In genomic region chr1:228469413-228470162, GRCh38 we compare ENCODE assay signal across 22 cellular contexts. TPM values are rescaled to one million over a fixed set of nuclear protein-coding genes. Genes with fewer than 3 reads are reported as not detected.
"Had no signal": no experiment of that assay in that cellular context is flagged by ENCODE, and none has a peak within 500 bp of the region (broad histone marks: within the 10 kb centered on the region; RNA-seq: fewer than 3 reads in every experiment).

No MANE protein-coding gene starts in this region.

- H3K27ac ChIP-seq: lower lobe of right lung, right lobe of liver, uterus had no signal

- H3K4me3 Mint-ChIP-seq: activated CD8-positive, alpha-beta memory T cell treated with anti-CD3 and anti-CD28 coated beads, Interleukin-2, amount 10 ng/mL, durations not matched to agents 7 days and 5 days; activated CD8-positive, alpha-beta T cell treated with anti-CD3 and anti-CD28 coated beads, Interleukin-2, amount 10 ng/mL, durations not matched to agents 7 days and 5 days; natural killer cell; stimulated activated effector memory CD8-positive, alpha-beta T cell treated with anti-CD3 and anti-CD28 coated beads, Interleukin-12 subunit alpha, Interleukin-12 subunit beta, amount 100 ng/mL, for 72 hours; stimulated activated naive CD8-positive, alpha-beta T cell treated with anti-CD3 and anti-CD28 coated beads, Interleukin-15, Interleukin-2, amounts not matched to agents 100 ng/mL and 50 ng/mL, for 24 hours; type B pancreatic cell had no signal

- H3K36me3 ChIP-seq: lower lobe of right lung, right lobe of liver, uterus had no signal

- DNase-seq: activated CD4-positive, alpha-beta T cell treated with anti-CD3 and anti-CD28 coated beads, Interleukin-2, amount 50 U/mL, for 1 hour; activated CD8-positive, alpha-beta memory T cell treated with anti-CD3 and anti-CD28 coated beads, Interleukin-2, amount 10 ng/mL, durations not matched to agents 7 days and 5 days; activated CD8-positive, alpha-beta T cell treated with anti-CD3 and anti-CD28 coated beads, Interleukin-2, amount 10 ng/mL, durations not matched to agents 7 days and 5 days; activated gamma-delta T cell; activated naive CD4-positive, alpha-beta T cell treated with anti-CD3 and anti-CD28 coated beads, Interleukin-2, amount 50 U/mL, for 16 hours; activated T-cell treated with anti-CD3 and anti-CD28 coated beads, Interleukin-2, amount 50 U/mL, for 48 hours; amniotic stem cell; central memory CD4-positive, alpha-beta T cell; foreskin fibroblast; hippocampal formation; lower lobe of right lung; mesenchymal stem cell; natural killer cell; stimulated activated CD4-positive, alpha-beta T cell treated with anti-CD3 and anti-CD28 coated beads, Interleukin-4, amount 100 ng/mL, for 24 hours; T-helper 2 cell; uterus had no signal

- H3K27ac Mint-ChIP-seq: activated CD8-positive, alpha-beta memory T cell treated with anti-CD3 and anti-CD28 coated beads, Interleukin-2, amount 10 ng/mL, durations not matched to agents 7 days and 5 days; activated CD8-positive, alpha-beta T cell treated with anti-CD3 and anti-CD28 coated beads, Interleukin-2, amount 10 ng/mL, durations not matched to agents 7 days and 5 days; natural killer cell; stimulated activated naive CD8-positive, alpha-beta T cell treated with anti-CD3 and anti-CD28 coated beads, Interleukin-15, Interleukin-2, amounts not matched to agents 100 ng/mL and 50 ng/mL, for 24 hours; type B pancreatic cell had no signal

- H3K4me3 ChIP-seq: lower lobe of right lung, right lobe of liver, uterus had no signal

- H3K4me1 ChIP-seq: lower lobe of right lung, right lobe of liver, uterus had no signal

- H3K9me3 ChIP-seq: lower lobe of right lung, right lobe of liver, uterus had no signal

- H3K36me3 Mint-ChIP-seq: natural killer cell, type B pancreatic cell had no signal

- H3K9me3 Mint-ChIP-seq: natural killer cell; stimulated activated effector memory CD8-positive, alpha-beta T cell treated with anti-CD3 and anti-CD28 coated beads, Interleukin-12 subunit alpha, Interleukin-12 subunit beta, amount 100 ng/mL, for 72 hours; stimulated activated naive CD8-positive, alpha-beta T cell treated with anti-CD3 and anti-CD28 coated beads, Interleukin-15, Interleukin-2, amounts not matched to agents 100 ng/mL and 50 ng/mL, for 24 hours; type B pancreatic cell had no signal

- H3K27me3 ChIP-seq: right lobe of liver had no signal

RNA-seq across cellular contexts. Expression of gene TRIM17, which starts 52.9 kb away (rescaled TPM):
- total RNA-seq: left lobe of liver, right lobe of liver, subcutaneous adipose tissue had no signal
